Comparison of ENCODE assay signal across 8 cellular contexts in the genomic region with DNA sequence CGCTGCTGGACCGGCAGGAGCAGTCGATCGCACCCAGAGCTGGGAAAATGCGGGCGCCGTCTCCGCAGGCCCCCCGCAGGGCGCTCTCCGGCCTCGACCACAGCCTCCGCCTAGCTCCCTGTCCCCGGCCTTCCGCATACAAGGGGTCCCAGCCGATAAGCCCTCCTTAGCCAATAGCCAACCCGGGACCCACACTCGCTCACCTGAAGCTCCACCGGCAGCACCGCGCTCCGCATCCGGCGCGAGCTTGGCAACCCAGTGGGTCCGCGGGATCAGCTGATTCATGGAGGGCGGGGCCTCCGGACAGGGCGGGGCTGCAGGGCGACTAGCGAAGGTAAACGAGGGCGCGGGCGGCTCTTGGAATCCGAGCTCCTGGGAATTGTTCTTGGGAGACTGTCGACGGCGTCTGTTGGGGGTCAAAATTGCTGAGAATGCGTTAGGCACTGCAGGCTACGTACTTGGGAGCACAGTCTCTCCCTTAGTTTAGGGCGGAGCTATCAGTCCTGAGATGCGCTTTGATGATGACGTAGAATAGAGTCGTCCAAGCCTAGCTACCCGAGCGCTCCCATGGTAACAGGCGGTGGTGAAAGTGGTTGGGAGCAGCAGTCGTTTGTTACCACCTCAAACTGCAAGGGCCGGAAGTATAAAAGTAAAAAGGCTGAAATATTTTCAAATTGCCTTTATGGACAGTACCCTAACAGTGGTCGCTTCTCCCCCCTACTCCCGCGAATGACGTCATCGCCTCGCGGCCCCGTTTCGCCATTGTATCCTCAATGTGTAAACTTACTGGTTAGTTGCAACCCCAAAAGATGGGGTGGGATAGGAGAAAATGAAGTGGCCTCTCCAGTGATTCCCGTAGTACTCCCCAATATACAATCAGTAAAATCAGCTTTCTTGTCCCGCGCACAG. TPM values are rescaled to one million over a fixed set of nuclear protein-coding genes. Genes with fewer than 3 reads are reported as not detected.
DNase-seq lines count a peak whose midpoint lies in the region; ATAC-seq and TF ChIP-seq lines count a peak whose summit lies in the region.

A gene (minus strand): TSS at position 260 of the 909 bp plus-strand sequence. CDS start 12,048 bp downstream, outside the sequence.

- H2AFZ ChIP-seq in trophoblast cell (ENCODE audit: insufficient read depth, low read length, poor library complexity), result peak within 1 kb of the TSS; percentile 97

- no peak within 1 kb of the TSS for H3K23ac ChIP-seq in trophoblast cell (ENCODE audit: low read length)

- TF ChIP-seq EP300 in transverse colon (IDR thresholded peaks at IDR 0.05; ENCODE audit: low read depth), result no peak

- H2BK5ac ChIP-seq in trophoblast cell (ENCODE audit: low read depth, low read length, poor library complexity), result peak within 1 kb of the TSS; percentile 94

- no CpG with 5 or more reads among the region's 63 CpGs for WGBS in trophoblast cell (ENCODE audit: extremely low coverage, insufficient coverage, insufficient read length)
- WGBS in transverse colon (ENCODE audit: low coverage in 1 of 2), 2 donors, result 0% methylated on average over 2 to 60 of the region's 63 CpGs

- H3K4me1 ChIP-seq in adipocyte (ENCODE audit: control insufficient read depth, insufficient read depth, low read length) (peaks cover 37% of the 10 kb centered on the region), trophoblast cell (ENCODE audit: control insufficient read depth in 1 of 2, insufficient read depth in 2 of 2, low read length in 2 of 2) (peaks cover 0 to 4% of the 10 kb centered on the region in 2 experiments), transverse colon (peaks cover 6 to 27% (median 18%) of the 10 kb centered on the region in 4 donors)

- intact Hi-C loops in cardiac septum (cut with DNase I), result loop anchor here (5.0 kb wide), 1 partner anchor 251 kb away; a partner anchor contains a TSS
- intact Hi-C loops in transverse colon (cut with DNase I; ENCODE audit: low total_unique reads), result no loop called here

- peak within 1 kb of the TSS; percentile 68 for H4K12ac ChIP-seq in trophoblast cell (ENCODE audit: low read depth, low read length)

- H2BK12ac ChIP-seq in trophoblast cell (ENCODE audit: low read length), result no peak within 1 kb of the TSS

- H3K4me3 ChIP-seq in GM12865 (ENCODE audit: low read depth, low read length) (peak within 1 kb of the TSS; percentile 89), adipocyte (ENCODE audit: low read length) (peak within 1 kb of the TSS; percentile 97), trophoblast cell (ENCODE audit: low read depth, low read length) (peak within 1 kb of the TSS; percentile 87), transverse colon (peak within 1 kb of the TSS; percentile 73 to 86 (median 75))

- H3K79me2 ChIP-seq in trophoblast cell (ENCODE audit: control insufficient read depth, insufficient read depth, low read length, poor library complexity), result peaks cover 5% of the 10 kb centered on the region

- peak; percentile 70 for TF ChIP-seq POLR2A in transverse colon (IDR thresholded peaks at IDR 0.05)

- H2AK5ac ChIP-seq in trophoblast cell (ENCODE audit: low read length), result peak within 1 kb of the TSS; percentile 1

- H4K8ac ChIP-seq in trophoblast cell (ENCODE audit: low read depth, low read length), result peak within 1 kb of the TSS; percentile 95

- H3K9me3 ChIP-seq in adipocyte (ENCODE audit: control insufficient read depth, low read length) (no peaks in the 10 kb centered on the region), trophoblast cell (ENCODE audit: insufficient read depth, low read depth, low read length) (no peaks in the 10 kb centered on the region), transverse colon (no peaks in the 10 kb centered on the region)

- peak within 1 kb of the TSS; percentile 93 for H3K14ac ChIP-seq in trophoblast cell (ENCODE audit: low read length)

- in situ Hi-C loops in transverse colon (cut with MboI; ENCODE audit: low pct_ligation_motif_present in 1 of 4, low pct_unique_long_range_greater_than_20kb in 1 of 4, low sequenced_read_pairs in 3 of 4), result no loop called here

- H3K18ac ChIP-seq in trophoblast cell (ENCODE audit: low read length), result peak within 1 kb of the TSS; percentile 24

- peak within 1 kb of the TSS; percentile 94 for H3K9ac ChIP-seq in adipocyte (ENCODE audit: low read length)
- H3K9ac ChIP-seq in trophoblast cell (ENCODE audit: low read length), result peak within 1 kb of the TSS; percentile 75

- peaks cover 7% of the 10 kb centered on the region for H3K79me1 ChIP-seq in trophoblast cell (ENCODE audit: low read length)

- H3K27me3 ChIP-seq in adipocyte (replicated peaks; ENCODE audit: control insufficient read depth, insufficient read depth, low read length) (no peaks in the 10 kb centered on the region), trophoblast cell (ENCODE audit: insufficient read depth, low read length) (no peaks in the 10 kb centered on the region), transverse colon (no peaks in the 10 kb centered on the region)

- DNase-seq in GM12865 (ENCODE audit: low read depth) (peak; percentile 90), NCI-H1417 treated with DMSO at 0.1 percent for 48 hours (lab: John Stamatoyannopoulos, UW) (peak; percentile 97), SW480 (ENCODE audit: low spot score) (peak; percentile 99), adipocyte (ENCODE audit: low read depth) (peak; percentile 98), cardiac septum (ENCODE audit: low spot score) (peak; percentile 98), trophoblast cell (peak; percentile 99 to 100), transverse colon (peak; percentile 97)

- peak within 1 kb of the TSS; percentile 11 for H3K4ac ChIP-seq in trophoblast cell (ENCODE audit: low read depth, low read length)

- H3K4me2 ChIP-seq in trophoblast cell (ENCODE audit: low read length), result peak within 1 kb of the TSS; percentile 90

- peak; percentile 94 for ATAC-seq in HG02763 (IDR thresholded peaks at IDR 0.05; ENCODE audit: unreplicated experiment)

- H2BK120ac ChIP-seq in trophoblast cell (ENCODE audit: insufficient read depth, low read length, poor library complexity), result peak within 1 kb of the TSS; percentile 9

- no peak for TF ChIP-seq CTCF in GM12865 (IDR thresholded peaks at IDR 0.05; ENCODE audit: insufficient read depth, low read depth, low read length, missing control alignments)
- peak in 1 of 5 experiments; percentile 4 for TF ChIP-seq CTCF in transverse colon (IDR thresholded peaks at IDR 0.05)

- H3K36me3 ChIP-seq in adipocyte (ENCODE audit: control insufficient read depth, insufficient read depth, low read length, severe bottlenecking), result no peaks in the 10 kb centered on the region
- no peaks in the 10 kb centered on the region for H3K36me3 ChIP-seq in trophoblast cell (ENCODE audit: control insufficient read depth in 1 of 2, insufficient read depth in 2 of 2, low read length in 2 of 2)
- H3K36me3 ChIP-seq in transverse colon, result no peaks in the 10 kb centered on the region

- peak within 1 kb of the TSS; percentile 79 for H4K91ac ChIP-seq in trophoblast cell (ENCODE audit: low read depth, low read length)

- H3K27ac ChIP-seq in trophoblast cell (ENCODE audit: low read depth, low read length) (peak within 1 kb of the TSS; percentile 94), transverse colon (peak within 1 kb of the TSS; percentile 86 to 93 (median 90))

RNA-seq across cellular contexts. Expression of the gene that starts here (rescaled TPM):
- total RNA-seq in cardiac septum (36.5 TPM), transverse colon (10 to 100 TPM in 1 of 4 donors, 1 to 10 TPM in 3; 7.9 to 61.1 (median 8.9) TPM)
- polyA plus RNA-seq in trophoblast cell (2013), result 15.9 and 16.9 TPM in 2 replicates

Comparison
In these comparisons a context has a peak if more than half of its experiments do, and no peak if none do; other contexts are left out.
1. Peak in every context shown above with its lines: DNase-seq, ATAC-seq, H3K4me3 ChIP-seq and H3K27ac ChIP-seq.